ENCODE assay signal across 1 cellular context in the genomic region with DNA sequence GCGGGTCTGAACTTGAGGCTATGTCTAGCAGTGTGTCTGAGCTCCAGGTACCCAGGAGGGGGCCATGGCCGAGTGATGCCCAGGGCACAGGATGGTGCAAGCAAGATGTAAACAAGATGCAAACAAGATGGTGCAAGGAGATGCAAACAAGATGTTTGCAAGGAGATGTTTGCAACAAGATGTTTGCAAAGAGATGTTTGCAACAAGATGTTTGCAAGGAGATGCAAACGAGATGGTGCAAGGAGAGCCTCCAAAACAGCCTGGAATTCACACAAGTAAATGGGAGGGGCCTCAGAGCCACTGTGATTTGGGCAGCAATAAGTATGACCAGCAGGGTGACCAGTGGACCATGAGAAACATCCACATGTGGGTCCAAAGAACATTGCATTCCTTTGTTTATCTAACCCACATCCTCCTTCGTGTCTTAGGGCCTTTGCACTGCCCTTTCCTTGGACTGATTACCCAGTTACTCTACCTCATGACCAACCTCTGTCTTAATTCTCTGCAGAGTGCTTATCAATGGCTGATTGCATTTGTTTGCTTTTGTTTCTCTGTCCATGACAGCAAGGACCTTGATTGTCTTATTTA.
TF ChIP-seq lines count a peak whose summit lies in the region.

No MANE protein-coding gene starts in this region.

TF ChIP-seq in HepG2, 621 proteins besides CTCF, POLR2A, EP300 and RAD21 (continued from another document and continues in another):
- TF ChIP-seq, protein P1, sequence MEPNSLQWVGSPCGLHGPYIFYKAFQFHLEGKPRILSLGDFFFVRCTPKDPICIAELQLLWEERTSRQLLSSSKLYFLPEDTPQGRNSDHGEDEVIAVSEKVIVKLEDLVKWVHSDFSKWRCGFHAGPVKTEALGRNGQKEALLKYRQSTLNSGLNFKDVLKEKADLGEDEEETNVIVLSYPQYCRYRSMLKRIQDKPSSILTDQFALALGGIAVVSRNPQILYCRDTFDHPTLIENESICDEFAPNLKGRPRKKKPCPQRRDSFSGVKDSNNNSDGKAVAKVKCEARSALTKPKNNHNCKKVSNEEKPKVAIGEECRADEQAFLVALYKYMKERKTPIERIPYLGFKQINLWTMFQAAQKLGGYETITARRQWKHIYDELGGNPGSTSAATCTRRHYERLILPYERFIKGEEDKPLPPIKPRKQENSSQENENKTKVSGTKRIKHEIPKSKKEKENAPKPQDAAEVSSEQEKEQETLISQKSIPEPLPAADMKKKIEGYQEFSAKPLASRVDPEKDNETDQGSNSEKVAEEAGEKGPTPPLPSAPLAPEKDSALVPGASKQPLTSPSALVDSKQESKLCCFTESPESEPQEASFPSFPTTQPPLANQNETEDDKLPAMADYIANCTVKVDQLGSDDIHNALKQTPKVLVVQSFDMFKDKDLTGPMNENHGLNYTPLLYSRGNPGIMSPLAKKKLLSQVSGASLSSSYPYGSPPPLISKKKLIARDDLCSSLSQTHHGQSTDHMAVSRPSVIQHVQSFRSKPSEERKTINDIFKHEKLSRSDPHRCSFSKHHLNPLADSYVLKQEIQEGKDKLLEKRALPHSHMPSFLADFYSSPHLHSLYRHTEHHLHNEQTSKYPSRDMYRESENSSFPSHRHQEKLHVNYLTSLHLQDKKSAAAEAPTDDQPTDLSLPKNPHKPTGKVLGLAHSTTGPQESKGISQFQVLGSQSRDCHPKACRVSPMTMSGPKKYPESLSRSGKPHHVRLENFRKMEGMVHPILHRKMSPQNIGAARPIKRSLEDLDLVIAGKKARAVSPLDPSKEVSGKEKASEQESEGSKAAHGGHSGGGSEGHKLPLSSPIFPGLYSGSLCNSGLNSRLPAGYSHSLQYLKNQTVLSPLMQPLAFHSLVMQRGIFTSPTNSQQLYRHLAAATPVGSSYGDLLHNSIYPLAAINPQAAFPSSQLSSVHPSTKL (CRISPR knock-in tag; IDR thresholded peaks at IDR 0.05): peak; percentile 60
- TF ChIP-seq SAP130 (CRISPR knock-in tag; IDR thresholded peaks at IDR 0.05; ENCODE audit: low read depth) (peak; percentile 50; the same call in 1 of the 2 replicates), TAF1 (CRISPR knock-in tag; IDR thresholded peaks at IDR 0.05) (no peak), TARDBP (CRISPR knock-in tag; IDR thresholded peaks at IDR 0.05) (no peak), ZNF878 (CRISPR knock-in tag; IDR thresholded peaks at IDR 0.05) (no peak), MEF2D (CRISPR knock-in tag; IDR thresholded peaks at IDR 0.05) (no peak), HNF1B (CRISPR knock-in tag; IDR thresholded peaks at IDR 0.05) (0 out of 2 replicates have a peak, but pooled peaks have one; percentile 29), TERF1 (CRISPR knock-in tag; IDR thresholded peaks at IDR 0.05) (no peak), AGO1 (IDR thresholded peaks at IDR 0.05; ENCODE audit: low read depth, low read length, poor library complexity, severe bottlenecking) (no peak), NONO (IDR thresholded peaks at IDR 0.05) (no peak), NONO (CRISPR knock-in tag; conservative IDR thresholded peaks at IDR 0.05) (no peak), NR2F2 (IDR thresholded peaks at IDR 0.05; ENCODE audit: borderline replicate concordance, low read depth) (no peak), NFYC (CRISPR knock-in tag; IDR thresholded peaks at IDR 0.05) (no peak), RFX5 (IDR thresholded peaks at IDR 0.05; ENCODE audit: low read depth, low read length) (no peak), ZBTB7B (CRISPR knock-in tag; IDR thresholded peaks at IDR 0.05) (no peak), HMG20A (CRISPR knock-in tag; IDR thresholded peaks at IDR 0.05; ENCODE audit: borderline replicate concordance) (no peak; the same call in 1 of the 2 replicates), ARID2 (CRISPR knock-in tag; IDR thresholded peaks at IDR 0.05; ENCODE audit: borderline replicate concordance) (no peak), DPF2 (CRISPR knock-in tag; IDR thresholded peaks at IDR 0.05; ENCODE audit: borderline replicate concordance, low read depth) (0 out of 2 replicates have a peak, but pooled peaks have one; percentile 18), MAF1 (CRISPR knock-in tag; IDR thresholded peaks at IDR 0.05; ENCODE audit: borderline replicate concordance) (no peak), ARNT2 (CRISPR knock-in tag; IDR thresholded peaks at IDR 0.05; ENCODE audit: low read depth) (no peak), ZSCAN21 (CRISPR knock-in tag; IDR thresholded peaks at IDR 0.05; ENCODE audit: borderline replicate concordance) (0 out of 2 replicates have a peak, but pooled peaks have one; percentile 33), THAP11 (CRISPR knock-in tag; IDR thresholded peaks at IDR 0.05) (no peak), ZNF367 (CRISPR knock-in tag; IDR thresholded peaks at IDR 0.05; ENCODE audit: borderline replicate concordance) (no peak), GATAD1 (CRISPR knock-in tag; IDR thresholded peaks at IDR 0.05) (no peak), ZNF530 (CRISPR knock-in tag; IDR thresholded peaks at IDR 0.05; ENCODE audit: low read depth) (no peak), CBFB (CRISPR knock-in tag; IDR thresholded peaks at IDR 0.05) (0 out of 2 replicates have a peak, but pooled peaks have one; percentile 39), SOX6 (IDR thresholded peaks at IDR 0.05) (no peak), SOX6 (CRISPR knock-in tag; IDR thresholded peaks at IDR 0.05) (peak; percentile 66), MBD4 (IDR thresholded peaks at IDR 0.05; ENCODE audit: borderline replicate concordance, low read length) (no peak)
- TF ChIP-seq, protein P2, sequence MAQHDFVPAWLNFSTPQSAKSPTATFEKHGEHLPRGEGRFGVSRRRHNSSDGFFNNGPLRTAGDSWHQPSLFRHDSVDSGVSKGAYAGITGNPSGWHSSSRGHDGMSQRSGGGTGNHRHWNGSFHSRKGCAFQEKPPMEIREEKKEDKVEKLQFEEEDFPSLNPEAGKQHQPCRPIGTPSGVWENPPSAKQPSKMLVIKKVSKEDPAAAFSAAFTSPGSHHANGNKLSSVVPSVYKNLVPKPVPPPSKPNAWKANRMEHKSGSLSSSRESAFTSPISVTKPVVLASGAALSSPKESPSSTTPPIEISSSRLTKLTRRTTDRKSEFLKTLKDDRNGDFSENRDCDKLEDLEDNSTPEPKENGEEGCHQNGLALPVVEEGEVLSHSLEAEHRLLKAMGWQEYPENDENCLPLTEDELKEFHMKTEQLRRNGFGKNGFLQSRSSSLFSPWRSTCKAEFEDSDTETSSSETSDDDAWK (CRISPR knock-in tag; IDR thresholded peaks at IDR 0.05): no peak
- TF ChIP-seq, protein P3, sequence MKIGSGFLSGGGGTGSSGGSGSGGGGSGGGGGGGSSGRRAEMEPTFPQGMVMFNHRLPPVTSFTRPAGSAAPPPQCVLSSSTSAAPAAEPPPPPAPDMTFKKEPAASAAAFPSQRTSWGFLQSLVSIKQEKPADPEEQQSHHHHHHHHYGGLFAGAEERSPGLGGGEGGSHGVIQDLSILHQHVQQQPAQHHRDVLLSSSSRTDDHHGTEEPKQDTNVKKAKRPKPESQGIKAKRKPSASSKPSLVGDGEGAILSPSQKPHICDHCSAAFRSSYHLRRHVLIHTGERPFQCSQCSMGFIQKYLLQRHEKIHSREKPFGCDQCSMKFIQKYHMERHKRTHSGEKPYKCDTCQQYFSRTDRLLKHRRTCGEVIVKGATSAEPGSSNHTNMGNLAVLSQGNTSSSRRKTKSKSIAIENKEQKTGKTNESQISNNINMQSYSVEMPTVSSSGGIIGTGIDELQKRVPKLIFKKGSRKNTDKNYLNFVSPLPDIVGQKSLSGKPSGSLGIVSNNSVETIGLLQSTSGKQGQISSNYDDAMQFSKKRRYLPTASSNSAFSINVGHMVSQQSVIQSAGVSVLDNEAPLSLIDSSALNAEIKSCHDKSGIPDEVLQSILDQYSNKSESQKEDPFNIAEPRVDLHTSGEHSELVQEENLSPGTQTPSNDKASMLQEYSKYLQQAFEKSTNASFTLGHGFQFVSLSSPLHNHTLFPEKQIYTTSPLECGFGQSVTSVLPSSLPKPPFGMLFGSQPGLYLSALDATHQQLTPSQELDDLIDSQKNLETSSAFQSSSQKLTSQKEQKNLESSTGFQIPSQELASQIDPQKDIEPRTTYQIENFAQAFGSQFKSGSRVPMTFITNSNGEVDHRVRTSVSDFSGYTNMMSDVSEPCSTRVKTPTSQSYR (CRISPR knock-in tag; IDR thresholded peaks at IDR 0.05; ENCODE audit: borderline replicate concordance): no peak
- TF ChIP-seq, protein P4, sequence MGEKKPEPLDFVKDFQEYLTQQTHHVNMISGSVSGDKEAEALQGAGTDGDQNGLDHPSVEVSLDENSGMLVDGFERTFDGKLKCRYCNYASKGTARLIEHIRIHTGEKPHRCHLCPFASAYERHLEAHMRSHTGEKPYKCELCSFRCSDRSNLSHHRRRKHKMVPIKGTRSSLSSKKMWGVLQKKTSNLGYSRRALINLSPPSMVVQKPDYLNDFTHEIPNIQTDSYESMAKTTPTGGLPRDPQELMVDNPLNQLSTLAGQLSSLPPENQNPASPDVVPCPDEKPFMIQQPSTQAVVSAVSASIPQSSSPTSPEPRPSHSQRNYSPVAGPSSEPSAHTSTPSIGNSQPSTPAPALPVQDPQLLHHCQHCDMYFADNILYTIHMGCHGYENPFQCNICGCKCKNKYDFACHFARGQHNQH (CRISPR knock-in tag; IDR thresholded peaks at IDR 0.05): no peak
- TF ChIP-seq, protein P5, sequence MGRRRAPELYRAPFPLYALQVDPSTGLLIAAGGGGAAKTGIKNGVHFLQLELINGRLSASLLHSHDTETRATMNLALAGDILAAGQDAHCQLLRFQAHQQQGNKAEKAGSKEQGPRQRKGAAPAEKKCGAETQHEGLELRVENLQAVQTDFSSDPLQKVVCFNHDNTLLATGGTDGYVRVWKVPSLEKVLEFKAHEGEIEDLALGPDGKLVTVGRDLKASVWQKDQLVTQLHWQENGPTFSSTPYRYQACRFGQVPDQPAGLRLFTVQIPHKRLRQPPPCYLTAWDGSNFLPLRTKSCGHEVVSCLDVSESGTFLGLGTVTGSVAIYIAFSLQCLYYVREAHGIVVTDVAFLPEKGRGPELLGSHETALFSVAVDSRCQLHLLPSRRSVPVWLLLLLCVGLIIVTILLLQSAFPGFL (CRISPR knock-in tag; IDR thresholded peaks at IDR 0.05): no peak
- TF ChIP-seq, protein P6, sequence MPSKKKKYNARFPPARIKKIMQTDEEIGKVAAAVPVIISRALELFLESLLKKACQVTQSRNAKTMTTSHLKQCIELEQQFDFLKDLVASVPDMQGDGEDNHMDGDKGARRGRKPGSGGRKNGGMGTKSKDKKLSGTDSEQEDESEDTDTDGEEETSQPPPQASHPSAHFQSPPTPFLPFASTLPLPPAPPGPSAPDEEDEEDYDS (CRISPR knock-in tag; IDR thresholded peaks at IDR 0.05): no peak
- TF ChIP-seq, protein P7, sequence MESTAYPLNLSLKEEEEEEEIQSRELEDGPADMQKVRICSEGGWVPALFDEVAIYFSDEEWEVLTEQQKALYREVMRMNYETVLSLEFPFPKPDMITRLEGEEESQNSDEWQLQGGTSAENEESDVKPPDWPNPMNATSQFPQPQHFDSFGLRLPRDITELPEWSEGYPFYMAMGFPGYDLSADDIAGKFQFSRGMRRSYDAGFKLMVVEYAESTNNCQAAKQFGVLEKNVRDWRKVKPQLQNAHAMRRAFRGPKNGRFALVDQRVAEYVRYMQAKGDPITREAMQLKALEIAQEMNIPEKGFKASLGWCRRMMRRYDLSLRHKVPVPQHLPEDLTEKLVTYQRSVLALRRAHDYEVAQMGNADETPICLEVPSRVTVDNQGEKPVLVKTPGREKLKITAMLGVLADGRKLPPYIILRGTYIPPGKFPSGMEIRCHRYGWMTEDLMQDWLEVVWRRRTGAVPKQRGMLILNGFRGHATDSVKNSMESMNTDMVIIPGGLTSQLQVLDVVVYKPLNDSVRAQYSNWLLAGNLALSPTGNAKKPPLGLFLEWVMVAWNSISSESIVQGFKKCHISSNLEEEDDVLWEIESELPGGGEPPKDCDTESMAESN (CRISPR knock-in tag; conservative IDR thresholded peaks at IDR 0.05): no peak
- TF ChIP-seq, protein P8, sequence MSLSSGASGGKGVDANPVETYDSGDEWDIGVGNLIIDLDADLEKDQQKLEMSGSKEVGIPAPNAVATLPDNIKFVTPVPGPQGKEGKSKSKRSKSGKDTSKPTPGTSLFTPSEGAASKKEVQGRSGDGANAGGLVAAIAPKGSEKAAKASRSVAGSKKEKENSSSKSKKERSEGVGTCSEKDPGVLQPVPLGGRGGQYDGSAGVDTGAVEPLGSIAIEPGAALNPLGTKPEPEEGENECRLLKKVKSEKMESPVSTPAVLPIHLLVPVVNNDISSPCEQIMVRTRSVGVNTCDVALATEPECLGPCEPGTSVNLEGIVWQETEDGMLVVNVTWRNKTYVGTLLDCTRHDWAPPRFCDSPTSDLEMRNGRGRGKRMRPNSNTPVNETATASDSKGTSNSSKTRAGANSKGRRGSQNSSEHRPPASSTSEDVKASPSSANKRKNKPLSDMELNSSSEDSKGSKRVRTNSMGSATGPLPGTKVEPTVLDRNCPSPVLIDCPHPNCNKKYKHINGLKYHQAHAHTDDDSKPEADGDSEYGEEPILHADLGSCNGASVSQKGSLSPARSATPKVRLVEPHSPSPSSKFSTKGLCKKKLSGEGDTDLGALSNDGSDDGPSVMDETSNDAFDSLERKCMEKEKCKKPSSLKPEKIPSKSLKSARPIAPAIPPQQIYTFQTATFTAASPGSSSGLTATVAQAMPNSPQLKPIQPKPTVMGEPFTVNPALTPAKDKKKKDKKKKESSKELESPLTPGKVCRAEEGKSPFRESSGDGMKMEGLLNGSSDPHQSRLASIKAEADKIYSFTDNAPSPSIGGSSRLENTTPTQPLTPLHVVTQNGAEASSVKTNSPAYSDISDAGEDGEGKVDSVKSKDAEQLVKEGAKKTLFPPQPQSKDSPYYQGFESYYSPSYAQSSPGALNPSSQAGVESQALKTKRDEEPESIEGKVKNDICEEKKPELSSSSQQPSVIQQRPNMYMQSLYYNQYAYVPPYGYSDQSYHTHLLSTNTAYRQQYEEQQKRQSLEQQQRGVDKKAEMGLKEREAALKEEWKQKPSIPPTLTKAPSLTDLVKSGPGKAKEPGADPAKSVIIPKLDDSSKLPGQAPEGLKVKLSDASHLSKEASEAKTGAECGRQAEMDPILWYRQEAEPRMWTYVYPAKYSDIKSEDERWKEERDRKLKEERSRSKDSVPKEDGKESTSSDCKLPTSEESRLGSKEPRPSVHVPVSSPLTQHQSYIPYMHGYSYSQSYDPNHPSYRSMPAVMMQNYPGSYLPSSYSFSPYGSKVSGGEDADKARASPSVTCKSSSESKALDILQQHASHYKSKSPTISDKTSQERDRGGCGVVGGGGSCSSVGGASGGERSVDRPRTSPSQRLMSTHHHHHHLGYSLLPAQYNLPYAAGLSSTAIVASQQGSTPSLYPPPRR (CRISPR knock-in tag; IDR thresholded peaks at IDR 0.05; ENCODE audit: borderline replicate concordance): no peak
